ENCODE assay signal across 27 cellular contexts in the genomic region with DNA sequence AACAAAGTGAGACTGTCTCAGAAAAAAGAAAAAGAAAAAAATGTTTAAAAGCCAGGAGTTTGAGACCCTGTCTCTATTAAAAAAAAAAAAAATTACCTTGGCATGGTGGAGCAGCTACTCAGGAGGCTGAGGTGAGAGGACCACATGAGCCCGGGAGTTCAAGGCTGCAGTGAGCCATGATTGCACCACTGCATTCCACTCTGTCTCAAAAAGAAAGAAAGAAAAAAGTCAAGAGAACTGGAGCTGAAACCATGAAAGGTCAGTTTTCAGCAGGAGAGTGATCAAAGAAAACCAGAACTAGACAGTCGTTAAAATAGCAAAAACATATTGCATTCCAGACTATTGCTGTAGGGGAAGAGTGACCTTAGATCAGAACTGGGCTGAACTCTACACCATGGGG. TPM values are rescaled to one million over a fixed set of nuclear protein-coding genes. Genes with fewer than 3 reads are reported as not detected.
DNase-seq lines count a peak whose midpoint lies in the region; ATAC-seq and TF ChIP-seq lines count a peak whose summit lies in the region.
"Had no signal": no experiment of that assay in that cellular context is flagged by ENCODE, and none has a peak within 500 bp of the region (broad histone marks: within the 10 kb centered on the region; RNA-seq: fewer than 3 reads in every experiment).

No MANE protein-coding gene starts in this region.

- peaks cover 0 to 15% (median 5%) of the 10 kb centered on the region in 11 experiments; a peak in 5 of 22 replicates for H3K9me3 ChIP-seq in BLaER1 treated with 17β-estradiol and CSF1 and Interleukin-3, amounts not matched to agents 10 nM and 100 nM (replicated peaks in 1 of 11)
- H3K9me3 ChIP-seq in psoas muscle, result no peaks in the 10 kb centered on the region
- H3K9me3 ChIP-seq: A549, esophagus squamous epithelium, pancreas, suprapubic skin had no signal

- peak overlapping the region in 10 of 11 experiments; percentile 60 to 86 (median 68); a peak in 17 of 22 replicates for H3K4me2 ChIP-seq in BLaER1 treated with 17β-estradiol and CSF1 and Interleukin-3, amounts not matched to agents 10 nM and 100 nM
- H3K4me2 ChIP-seq: A549 had no signal

- peaks cover 24 to 79% (median 62%) of the 10 kb centered on the region in 10 experiments for H3K4me1 ChIP-seq in BLaER1 treated with 17β-estradiol and CSF1 and Interleukin-3, amounts not matched to agents 10 nM and 100 nM
- no peaks in the 10 kb centered on the region for H3K4me1 ChIP-seq in psoas muscle
- H3K4me1 ChIP-seq: esophagus squamous epithelium, pancreas, suprapubic skin had no signal

- H3K27me3 ChIP-seq in BLaER1 treated with 17β-estradiol and CSF1 and Interleukin-3, amounts not matched to agents 10 nM and 100 nM, result no peaks in the 10 kb centered on the region
- no peaks in the 10 kb centered on the region for H3K27me3 ChIP-seq in psoas muscle (ENCODE audit: insufficient read depth in 3 of 3, low read length in 2 of 3)
- H3K27me3 ChIP-seq: cardiac muscle cell, dorsolateral prefrontal cortex, esophagus squamous epithelium, pancreas, suprapubic skin had no signal

- peak overlapping the region in 3 of 11 experiments; percentile 24 to 50 (median 29); a peak in 4 of 22 replicates for H3K27ac ChIP-seq in BLaER1 treated with 17β-estradiol and CSF1 and Interleukin-3, amounts not matched to agents 10 nM and 100 nM
- H3K27ac ChIP-seq in psoas muscle, result no peak overlapping the region
- H3K27ac ChIP-seq: A549, cardiac muscle cell, dorsolateral prefrontal cortex, esophagus squamous epithelium, pancreas, suprapubic skin, WERI-Rb-1 had no signal

- H3K4me3 ChIP-seq in BLaER1 treated with 17β-estradiol and CSF1 and Interleukin-3, amounts not matched to agents 10 nM and 100 nM, result no peak overlapping the region
- no peak overlapping the region for H3K4me3 ChIP-seq in fibroblast of villous mesenchyme (ENCODE audit: low read depth, low read length)
- no peak overlapping the region for H3K4me3 ChIP-seq in psoas muscle
- H3K4me3 ChIP-seq: A549, cardiac muscle cell, dorsolateral prefrontal cortex, esophagus squamous epithelium, pancreas, suprapubic skin had no signal

- TF ChIP-seq CTCF in fibroblast of villous mesenchyme (IDR thresholded peaks at IDR 0.05; ENCODE audit: insufficient read depth, low read depth, low read length), result no peak
- no peak for TF ChIP-seq CTCF in psoas muscle (IDR thresholded peaks at IDR 0.05)

- intact Hi-C loops in psoas muscle (cut with DNase I), result no loop called here

- ATAC-seq in psoas muscle, result no peak
- ATAC-seq: A549, Panc1, pancreas, sciatic nerve, T-helper 17 cell had no signal

- H4K20me1 ChIP-seq in BLaER1 treated with 17β-estradiol and CSF1 and Interleukin-3, amounts not matched to agents 10 nM and 100 nM, result no peaks in the 10 kb centered on the region

- H3K9ac ChIP-seq in BLaER1 treated with 17β-estradiol and CSF1 and Interleukin-3, amounts not matched to agents 10 nM and 100 nM, result 0 out of 22 replicates have a peak overlapping the region, but pooled peaks of 1 of the 11 experiments have one; percentile 21

- DNase-seq in OCI-M1 (lab: John Stamatoyannopoulos, UW), result peak; percentile 37
- DNase-seq in fibroblast of villous mesenchyme (ENCODE audit: low read depth), result peak; percentile 51
- DNase-seq in D341Med (ENCODE audit: low spot score), result no peak
- no peak for DNase-seq in effector CD8-positive, alpha-beta T cell (lab: John Stamatoyannopoulos, UW)
- no peak for DNase-seq in psoas muscle
- DNase-seq: activated CD4-positive, alpha-beta T cell treated with anti-CD3 and anti-CD28 coated beads, Interleukin-2, amount 50 U/mL, for 4 hours; activated naive CD4-positive, alpha-beta T cell; activated T-cell treated with anti-CD3 and anti-CD28 coated beads for 4 hours; amygdala; dorsolateral prefrontal cortex; esophagus squamous epithelium; HCEC 1CT; naive thymus-derived CD4-positive, alpha-beta T cell; NCI-H1048; NCI-H187 treated with DMSO at 0.1 percent for 48 hours; NCI-H345; T-helper 17 cell; WERI-Rb-1 had no signal

- peaks cover 0 to 45% (median 17%) of the 10 kb centered on the region in 11 experiments; a peak in 15 of 22 replicates for H3K36me3 ChIP-seq in BLaER1 treated with 17β-estradiol and CSF1 and Interleukin-3, amounts not matched to agents 10 nM and 100 nM
- H3K36me3 ChIP-seq in psoas muscle (ENCODE audit: insufficient read depth in 1 of 2, low read depth in 1 of 2), result no peaks in the 10 kb centered on the region
- H3K36me3 ChIP-seq: esophagus squamous epithelium, pancreas, suprapubic skin had no signal

- WGBS in psoas muscle, 3 donors, result 61 to 65% (median 63%) methylated on average over 2 of the region's 2 CpGs

RNA-seq across cellular contexts. Expression of gene QPRT, which starts 8.8 kb away (rescaled TPM):
- total RNA-seq in fibroblast of villous mesenchyme (95.3 and 123 TPM in 2 replicates), psoas muscle (1 to 10 TPM; 2.3 to 9.9 (median 3.0) TPM)
- polyA plus RNA-seq in psoas muscle, result 1 to 10 TPM in 1 of 3 donors, under 1 TPM in 2; 0.75 to 1.4 (median 0.96) TPM

RNA-seq across cellular contexts. Expression of gene SPN, which starts 24.7 kb away (rescaled TPM):
- not detected in 2 replicates for total RNA-seq in fibroblast of villous mesenchyme
- 1 to 10 TPM in 1 of 4 donors, under 1 TPM in 3; 0.54 to 1.5 (median 0.65) TPM for total RNA-seq in psoas muscle
- under 1 TPM; 0.13 to 0.25 (median 0.22) TPM for polyA plus RNA-seq in psoas muscle
- total RNA-seq: SK-MEL-5 had no signal
- polyA plus RNA-seq: BJ had no signal

RNA-seq across cellular contexts. Expression of gene C16orf54, which starts 58.0 kb away (rescaled TPM):
- total RNA-seq in fibroblast of villous mesenchyme, result not detected in 2 replicates
- total RNA-seq in psoas muscle, result under 1 TPM; 0.24 to 0.57 (median 0.46) TPM
- under 1 TPM; 0.03 to 0.04 (median 0.03) TPM for polyA plus RNA-seq in psoas muscle
- total RNA-seq: cardiac muscle cell, SK-MEL-5 had no signal
- polyA plus RNA-seq: A549, BJ, cardiac muscle cell had no signal

Comparison
In these comparisons a context has a peak if more than half of its experiments do, and no peak if none do; other contexts are left out.
1. DNase-seq: peak in OCI-M1 (single experiment) and fibroblast of villous mesenchyme (single experiment); none in D341Med (single experiment), effector CD8-positive, alpha-beta T cell (single experiment) and psoas muscle (0 of 2).